21 cellular contexts compared by ENCODE assay signal in genomic region chr2:241204010-241204384, GRCh38. TPM values are rescaled to one million over a fixed set of nuclear protein-coding genes. Genes with fewer than 3 reads are reported as not detected.
A peak's percentile ranks its signal among the peaks of the same experiment; 100 is the strongest.
DNase-seq lines count a peak whose midpoint lies in the region; ATAC-seq, FAIRE-seq and TF ChIP-seq lines count a peak whose summit lies in the region.
"Had no signal": no experiment of that assay in that cellular context is flagged by ENCODE, and none has a peak within 500 bp of the region (broad histone marks: within the 10 kb centered on the region; RNA-seq: fewer than 3 reads in every experiment).

No MANE protein-coding gene starts in this region.

- H3K27me3 ChIP-seq in right cardiac atrium (ENCODE audit: control insufficient read depth, insufficient read depth), result no peaks in the 10 kb centered on the region
- H3K27me3 ChIP-seq in left ventricle myocardium inferior (ENCODE audit: low read depth), result no peaks in the 10 kb centered on the region
- no peaks in the 10 kb centered on the region for H3K27me3 ChIP-seq in DND-41 (ENCODE audit: insufficient read depth, low read length, poor library complexity)
- peaks cover 4% of the 10 kb centered on the region for H3K27me3 ChIP-seq in IMR-90 (ENCODE audit: control insufficient read depth, insufficient read depth, low read length)

- no peak for TF ChIP-seq RAD21 in IMR-90 (IDR thresholded peaks at IDR 0.05; ENCODE audit: low read length)

- no peaks in the 10 kb centered on the region for H3K9me1 ChIP-seq in IMR-90 (ENCODE audit: insufficient read depth, low read length)

- H4K5ac ChIP-seq in IMR-90 (ENCODE audit: low read depth, low read length), result no peak overlapping the region

- H2BK5ac ChIP-seq in IMR-90 (ENCODE audit: low read depth, low read length, poor library complexity, severe bottlenecking), result no peak overlapping the region

- H3K56ac ChIP-seq in IMR-90 (ENCODE audit: extremely low read depth, insufficient read depth, low read length), result no peak overlapping the region

- no peak overlapping the region for H2BK20ac ChIP-seq in IMR-90 (ENCODE audit: low read depth, low read length)

- H3K9ac ChIP-seq in DND-41 (ENCODE audit: low read depth, low read length), result no peak overlapping the region
- H3K9ac ChIP-seq in IMR-90 (ENCODE audit: low read depth, low read length), result no peak overlapping the region

- no peaks in the 10 kb centered on the region for H3K79me1 ChIP-seq in IMR-90 (ENCODE audit: low read depth in 1 of 2, low read length in 2 of 2)

- peak overlapping the region; percentile 55 for H2AK9ac ChIP-seq in IMR-90 (replicated peaks; ENCODE audit: low read depth, low read length, poor library complexity)

- H2AK5ac ChIP-seq in IMR-90 (ENCODE audit: low read depth, low read length), result no peak overlapping the region

- H2BK15ac ChIP-seq in IMR-90 (ENCODE audit: low read depth, low read length), result no peak overlapping the region

- intact Hi-C loops in right cardiac atrium (cut with DNase I), result no loop called here
- intact Hi-C loops in left ventricle myocardium inferior (cut with micrococcal nuclease), result no loop called here
- intact Hi-C loops in IMR-90 (cut with micrococcal nuclease), result no loop called here
- intact Hi-C loops in left colon (cut with DNase I, micrococcal nuclease), result no loop called here

- in situ Hi-C loops in IMR-90 (cut with MboI; ENCODE audit: low sequenced_read_pairs), result no loop called here

- no peak for TF ChIP-seq POLR2A in IMR-90 (IDR thresholded peaks at IDR 0.05; ENCODE audit: low read depth, low read length)
- no peak for TF ChIP-seq POLR2A in GM12891 (IDR thresholded peaks at IDR 0.05; ENCODE audit: low read depth, low read length)

- no peak overlapping the region for H3K27ac ChIP-seq in right cardiac atrium (ENCODE audit: low read length)
- no peak overlapping the region for H3K27ac ChIP-seq in left ventricle myocardium inferior (replicated peaks)
- no peak overlapping the region for H3K27ac ChIP-seq in DND-41 (ENCODE audit: low read length)
- H3K27ac ChIP-seq in IMR-90 (ENCODE audit: insufficient read depth, low read length), result no peak overlapping the region
- H3K27ac ChIP-seq: HL-60 had no signal

- H3K14ac ChIP-seq in IMR-90 (replicated peaks; ENCODE audit: low read depth, low read length), result no peak overlapping the region

- TF ChIP-seq CTCF in left ventricle myocardium inferior (IDR thresholded peaks at IDR 0.05; ENCODE audit: borderline replicate concordance), result no peak
- TF ChIP-seq CTCF in DND-41 (IDR thresholded peaks at IDR 0.05; ENCODE audit: borderline replicate concordance, extremely low read depth, low read length, poor library complexity, severe bottlenecking), result no peak
- no peak for TF ChIP-seq CTCF in IMR-90 (conservative IDR thresholded peaks at IDR 0.05; ENCODE audit: low read depth, low read length)

- H4K20me1 ChIP-seq in DND-41 (ENCODE audit: insufficient read depth, low read length) (peaks cover 4% of the 10 kb centered on the region), IMR-90 (ENCODE audit: insufficient read depth, low read length) (no peaks in the 10 kb centered on the region)

- peak in 2 of 3 donors; percentile 32 to 37 for DNase-seq in right cardiac atrium
- DNase-seq in left ventricle myocardium inferior, result no peak
- no peak for DNase-seq in DND-41
- DNase-seq in IMR-90, result no peak
- no peak for DNase-seq in left colon
- DNase-seq in activated CD4-positive, alpha-beta T cell treated with anti-CD3 and anti-CD28 coated beads, Interleukin-2, amount 50 U/mL, for 48 hours, result no peak
- no peak for DNase-seq in GM12891 (ENCODE audit: insufficient read length, low spot score)
- DNase-seq: C1 segment of cervical spinal cord; Caco-2; CD4-positive, CD25-positive, alpha-beta regulatory T cell; GDM1; GOT3; H7; HFFc6; KBM-7 had no signal

- no peaks in the 10 kb centered on the region for H3K4me1 ChIP-seq in right cardiac atrium (ENCODE audit: control insufficient read depth, insufficient read depth, low read length)
- H3K4me1 ChIP-seq in left ventricle myocardium inferior, result no peaks in the 10 kb centered on the region
- H3K4me1 ChIP-seq in DND-41 (ENCODE audit: insufficient read depth, low read length), result no peaks in the 10 kb centered on the region
- no peaks in the 10 kb centered on the region for H3K4me1 ChIP-seq in IMR-90 (ENCODE audit: control insufficient read depth, insufficient read depth, low read length)
- H3K4me1 ChIP-seq: Caco-2 had no signal

- BruUV-seq in IMR-90 (replicated peaks; lab: Mats Ljungman, UMichigan), result no TSS peak

- POLR2A ChIA-PET in IMR-90 (lab: Charles Lee; ENCODE audit: unreplicated experiment), result no interaction called here

- dilution Hi-C loops in IMR-90 (cut with HindIII; ENCODE audit: low sequenced_read_pairs, unreplicated experiment), result no loop called here

- no peak overlapping the region for H3K4ac ChIP-seq in IMR-90 (ENCODE audit: low read depth, low read length)

- no peak overlapping the region for H3K23ac ChIP-seq in IMR-90 (ENCODE audit: low read depth, low read length)

- FAIRE-seq in GM12891 (lab: Jason Lieb, UNC), result no peak
- FAIRE-seq: D721Med, GM19239 had no signal

- no peak overlapping the region for H2BK120ac ChIP-seq in IMR-90 (ENCODE audit: low read depth, low read length)

- H4K8ac ChIP-seq in IMR-90 (ENCODE audit: low read depth in 2 of 2, low read length in 2 of 2), result no peak overlapping the region

- 86% methylated on average over 10 of the region's 10 CpGs for WGBS in right cardiac atrium
- 84% methylated on average over 9 of the region's 10 CpGs; no CpG with 5 or more reads in 1 of the 2 experiments for WGBS in IMR-90 (ENCODE audit: extremely low coverage in 2 of 2, insufficient read length in 1 of 2), 2 experiments

- CTCF ChIA-PET in IMR-90 (lab: Yijun Ruan, JAX), result no interaction called here

- no peaks in the 10 kb centered on the region for H3K79me2 ChIP-seq in DND-41 (ENCODE audit: insufficient read depth, low read length)

- H2AFZ ChIP-seq in DND-41 (ENCODE audit: low read depth, low read length), result no peak overlapping the region
- H2AFZ ChIP-seq in IMR-90 (replicated peaks; ENCODE audit: low read length, poor library complexity), result no peak overlapping the region

- no peak overlapping the region for H3K4me3 ChIP-seq in right cardiac atrium (ENCODE audit: low read length)
- no peak overlapping the region for H3K4me3 ChIP-seq in left ventricle myocardium inferior
- no peak overlapping the region for H3K4me3 ChIP-seq in DND-41 (ENCODE audit: low read depth in 1 of 2, low read length in 2 of 2)
- H3K4me3 ChIP-seq in IMR-90 (ENCODE audit: insufficient read depth, low read depth, low read length), result no peak overlapping the region

- H3K36me3 ChIP-seq in left ventricle myocardium inferior (no peaks in the 10 kb centered on the region), DND-41 (ENCODE audit: insufficient read depth, low read length) (no peaks in the 10 kb centered on the region), IMR-90 (ENCODE audit: control insufficient read depth, insufficient read depth, low read length) (no peaks in the 10 kb centered on the region)

- H3K9me3 ChIP-seq in right cardiac atrium (ENCODE audit: control insufficient read depth, low read length), result no peaks in the 10 kb centered on the region
- H3K9me3 ChIP-seq in left ventricle myocardium inferior (replicated peaks), result no peaks in the 10 kb centered on the region
- H3K9me3 ChIP-seq in DND-41 (ENCODE audit: insufficient read depth, low read length, severe bottlenecking), result no peaks in the 10 kb centered on the region
- H3K9me3 ChIP-seq in IMR-90 (ENCODE audit: control insufficient read depth, insufficient read depth, low read length), result no peaks in the 10 kb centered on the region
- H3K9me3 ChIP-seq: Caco-2 had no signal

- no peak for ATAC-seq in right cardiac atrium
- ATAC-seq in DND-41 (ENCODE audit: insufficient read depth, low read depth), result 0 out of 3 replicates have a peak, but pooled peaks have one; percentile 19
- no peak for ATAC-seq in IMR-90 (ENCODE audit: low read depth)
- peak; percentile 8 for ATAC-seq in left colon
- no peak for ATAC-seq in GM18517 (IDR thresholded peaks at IDR 0.05; ENCODE audit: unreplicated experiment)
- ATAC-seq: HCT116 had no signal

- H3K4me2 ChIP-seq in DND-41 (ENCODE audit: insufficient read depth, low read length) (no peak overlapping the region), IMR-90 (ENCODE audit: low read depth, low read length) (no peak overlapping the region)

- no peak overlapping the region for H3K18ac ChIP-seq in IMR-90 (ENCODE audit: low read depth, low read length)

- H4K91ac ChIP-seq in IMR-90 (ENCODE audit: insufficient read depth, low read depth, low read length), result no peak overlapping the region

TF ChIP-seq in IMR-90, 13 proteins besides CTCF, POLR2A, EP300 and RAD21 (continues in another document):
- no peak for TF ChIP-seq RCOR1 (IDR thresholded peaks at IDR 0.05; ENCODE audit: insufficient replicate concordance, low read length)
- TF ChIP-seq SMC3 (IDR thresholded peaks at IDR 0.05; ENCODE audit: low read depth, low read length), result no peak

TF ChIP-seq in GM12891, 5 proteins besides CTCF, POLR2A, EP300 and RAD21 (continues in another document):
- TF ChIP-seq POU2F2 (IDR thresholded peaks at IDR 0.05; ENCODE audit: low read depth, low read length) (no peak), TAF1 (IDR thresholded peaks at IDR 0.05; ENCODE audit: low read depth, low read length) (no peak), POLR2AphosphoS5 (IDR thresholded peaks at IDR 0.05; ENCODE audit: low read depth, low read length) (no peak)

RNA-seq across cellular contexts. Expression of gene ANO7, which starts 15.5 kb away (rescaled TPM):
- total RNA-seq in right cardiac atrium (1 to 10 TPM in 3 of 4 donors, under 1 TPM in 1; 0.89 to 2.1 (median 1.2) TPM), left ventricle myocardium inferior (0.80 TPM), IMR-90 (2012; rRNA removed) (0.36 and 0.56 TPM in 2 replicates), left colon (100 to 1,000 TPM in 1 of 2 donors, 10 to 100 TPM in 1; 75.4 to 114 TPM)
- polyA plus RNA-seq in right cardiac atrium (1.1 TPM), IMR-90 (2012; rRNA removed) (3.4 and 3.8 TPM in 2 replicates)
- 1.0 and 4.4 TPM in 2 replicates for polyA plus RNA-seq in IMR-90 (2012; cell fraction: cytosol; rRNA removed)
- polyA plus RNA-seq in IMR-90 (2012; cell fraction: nucleus; rRNA removed; ENCODE audit: low replicate concordance), result 6.2 and 11.5 TPM in 2 replicates
- polyA plus RNA-seq in GM12891 (2012; ENCODE audit: low read depth, missing spikeins), result 1.4 TPM
- polyA plus RNA-seq: CD4-positive, CD25-positive, alpha-beta regulatory T cell; IgD-negative memory B cell had no signal

RNA-seq across cellular contexts. Expression of gene PPP1R7, which starts 53.7 kb away (rescaled TPM):
- total RNA-seq in right cardiac atrium, result 10 to 100 TPM; 57.7 to 77.1 (median 73.1) TPM
- polyA plus RNA-seq in right cardiac atrium, result 112 TPM
- total RNA-seq in left ventricle myocardium inferior, result 61.5 TPM
- total RNA-seq in IMR-90 (2012; rRNA removed), result 60.8 and 104 TPM in 2 replicates
- polyA plus RNA-seq in IMR-90 (2012; rRNA removed), result 70.0 and 70.8 TPM in 2 replicates
- 22.6 and 23.6 TPM in 2 replicates for polyA plus RNA-seq in IMR-90 (2012; cell fraction: cytosol; rRNA removed)
- 20.1 and 47.4 TPM in 2 replicates for polyA plus RNA-seq in IMR-90 (2012; cell fraction: nucleus; rRNA removed; ENCODE audit: low replicate concordance)
- 10 to 100 TPM; 56.0 to 58.7 TPM for total RNA-seq in left colon
- 119 TPM for polyA plus RNA-seq in GM12891 (2012; ENCODE audit: low read depth, missing spikeins)

RNA-seq across cellular contexts. Expression of gene PASK, which starts 54.7 kb away (rescaled TPM):
- 1 to 10 TPM; 2.1 to 5.3 (median 3.4) TPM for total RNA-seq in right cardiac atrium
- 1.1 TPM for polyA plus RNA-seq in right cardiac atrium
- 3.4 TPM for total RNA-seq in left ventricle myocardium inferior
- 2.2 and 4.1 TPM in 2 replicates for total RNA-seq in IMR-90 (2012; rRNA removed)
- 4.1 TPM in 2 replicates for polyA plus RNA-seq in IMR-90 (2012; rRNA removed)
- 1.6 and 1.9 TPM in 2 replicates for polyA plus RNA-seq in IMR-90 (2012; cell fraction: cytosol; rRNA removed)
- 17.0 and 17.6 TPM in 2 replicates for polyA plus RNA-seq in IMR-90 (2012; cell fraction: nucleus; rRNA removed; ENCODE audit: low replicate concordance)
- total RNA-seq in left colon, result 10 to 100 TPM; 12.3 to 14.8 TPM
- 31.3 TPM for polyA plus RNA-seq in GM12891 (2012; ENCODE audit: low read depth, missing spikeins)

Comparison
In these comparisons a context has a peak if more than half of its experiments do, and no peak if none do; other contexts are left out.
1. DNase-seq: peak in right cardiac atrium (2 of 3); none in left ventricle myocardium inferior (single experiment), DND-41 (single experiment), IMR-90 (single experiment), left colon (0 of 2), activated CD4-positive, alpha-beta T cell treated with anti-CD3 and anti-CD28 coated beads, Interleukin-2, amount 50 U/mL, for 48 hours (0 of 2) and GM12891 (single experiment).
2. ATAC-seq: peak in DND-41 (single experiment) and left colon (single experiment); none in right cardiac atrium (0 of 2), IMR-90 (single experiment) and GM18517 (single experiment).
3. RNA of gene ANO7, which starts 15.5 kb away (total RNA-seq): 75.4 to 114 TPM in left colon; 0.89 to 2.1 TPM in right cardiac atrium, 0.80 TPM in left ventricle myocardium inferior (single experiment) and 0.36 to 0.56 TPM in IMR-90; every median in the first group is over 10 times any median in the second.